Comparison of ENCODE assay signal across 34 cellular contexts in genomic region chr2:152198499-152198898, GRCh38.
"Had no signal": no experiment of that assay in that cellular context is flagged by ENCODE, and none has a peak within 500 bp of the region (broad histone marks: within the 10 kb centered on the region; RNA-seq: fewer than 3 reads in every experiment).

No MANE protein-coding gene starts in this region.

- H3K36me3 ChIP-seq: Peyer's patch had no signal

- H3K9ac ChIP-seq: KMS-11 had no signal

- H3K27ac ChIP-seq: KMS-11, Peyer's patch, VCaP had no signal

- H3K27ac Mint-ChIP-seq: activated CD8-positive, alpha-beta T cell treated with anti-CD3 and anti-CD28 coated beads, Interleukin-2, amount 10 ng/mL, durations not matched to agents 7 days and 5 days; activated naive CD4-positive, alpha-beta T cell treated with anti-CD3 and anti-CD28 coated beads, Interleukin-2, amount 10 ng/mL, durations not matched to agents 7 days and 5 days; activated naive CD8-positive, alpha-beta T cell; activated naive CD8-positive, alpha-beta T cell treated with anti-CD3 and anti-CD28 coated beads, Interleukin-2, amount 50 U/mL, for 24 hours; brain had no signal

- H3K4me2 ChIP-seq: KMS-11 had no signal

- H3K27me3 ChIP-seq: Peyer's patch had no signal

- DNase-seq: activated CD4-positive, alpha-beta T cell treated with anti-CD3 and anti-CD28 coated beads for 1 hour; activated CD4-positive, alpha-beta T cell treated with anti-CD3 and anti-CD28 coated beads for 48 hours; activated CD4-positive, alpha-beta T cell treated with anti-CD3 and anti-CD28 coated beads, Interleukin-2, amount 50 U/mL, for 48 hours; activated CD4-positive, CD25-positive, alpha-beta regulatory T cell; activated CD8-positive, alpha-beta T cell treated with anti-CD3 and anti-CD28 coated beads, Interleukin-2, amount 10 ng/mL, durations not matched to agents 7 days and 5 days; activated effector memory CD4-positive, alpha-beta T cell treated with Interleukin-2 at 50 U/mL for 16 hours; activated naive CD4-positive, alpha-beta T cell treated with anti-CD3 and anti-CD28 coated beads, Interleukin-2, amount 10 ng/mL, durations not matched to agents 7 days and 5 days; activated naive CD8-positive, alpha-beta T cell treated with anti-CD3 and anti-CD28 coated beads, Interleukin-2, amount 50 U/mL, for 24 hours; activated T-cell treated with anti-CD3 and anti-CD28 coated beads, Interleukin-2, amount 50 U/mL, for 4 hours; anterior cingulate cortex; caudate nucleus; MM.1S; MV-4-11; NCI-H1092; NCI-H1436 treated with DMSO at 0.1 percent for 48 hours; NCI-H1694 treated with DMSO at 0.1 percent for 48 hours; NCI-H2029; NCI-H510A; NCI-H526; NCI-H748 treated with DMSO at 0.1 percent for 48 hours; NK-92 treated with Interleukin-12 subunit alpha and Interleukin-12 subunit beta, amount 100 ng/mL, for 24 hours; PC-3; Peyer's patch; RPMI8226; SIG-M5; T-helper 1 cell; T-helper 2 cell; T-helper 9 cell had no signal

- H3K9me3 ChIP-seq: Peyer's patch had no signal

- H3K4me3 ChIP-seq: Peyer's patch had no signal

- ATAC-seq: activated CD8-positive, alpha-beta T cell treated with anti-CD3 and anti-CD28 coated beads, Interleukin-2, amount 10 ng/mL, durations not matched to agents 7 days and 5 days; activated naive CD8-positive, alpha-beta T cell treated with anti-CD3 and anti-CD28 coated beads, Interleukin-2, amount 50 U/mL, for 24 hours; activated T-cell treated with anti-CD3 and anti-CD28 coated beads, Interleukin-2, amount 50 U/mL, for 4 hours; PC-3; Right ventricle myocardium inferior; SK-N-SH treated with all-trans-retinoic acid at 6 μM for 48 hours had no signal

- H3K4me1 Mint-ChIP-seq: activated naive CD4-positive, alpha-beta T cell treated with anti-CD3 and anti-CD28 coated beads, Interleukin-2, amount 10 ng/mL, durations not matched to agents 7 days and 5 days had no signal

- H3K9me3 Mint-ChIP-seq: activated naive CD4-positive, alpha-beta T cell treated with anti-CD3 and anti-CD28 coated beads, Interleukin-2, amount 10 ng/mL, durations not matched to agents 7 days and 5 days; activated naive CD8-positive, alpha-beta T cell treated with anti-CD3 and anti-CD28 coated beads, Interleukin-2, amount 50 U/mL, for 24 hours; activated T-cell treated with anti-CD3 and anti-CD28 coated beads, Interleukin-2, amount 50 U/mL, for 4 hours had no signal

- H3K36me3 Mint-ChIP-seq: activated naive CD4-positive, alpha-beta T cell treated with anti-CD3 and anti-CD28 coated beads, Interleukin-2, amount 10 ng/mL, durations not matched to agents 7 days and 5 days; activated naive CD8-positive, alpha-beta T cell; brain had no signal

- H3K4me3 Mint-ChIP-seq: activated CD8-positive, alpha-beta T cell treated with anti-CD3 and anti-CD28 coated beads, Interleukin-2, amount 10 ng/mL, durations not matched to agents 7 days and 5 days; activated naive CD4-positive, alpha-beta T cell treated with anti-CD3 and anti-CD28 coated beads, Interleukin-2, amount 10 ng/mL, durations not matched to agents 7 days and 5 days; activated naive CD8-positive, alpha-beta T cell; activated naive CD8-positive, alpha-beta T cell treated with anti-CD3 and anti-CD28 coated beads, Interleukin-2, amount 50 U/mL, for 24 hours; activated T-cell treated with anti-CD3 and anti-CD28 coated beads, Interleukin-2, amount 50 U/mL, for 4 hours; brain had no signal
